In genomic region chr5:100430268-100430900, GRCh38 we compare ENCODE assay signal across 8 cellular contexts.
DNase-seq lines count a peak whose midpoint lies in the region; ATAC-seq and TF ChIP-seq lines count a peak whose summit lies in the region.

No MANE protein-coding gene starts in this region.

- H3K27ac ChIP-seq in KMS-11, result no peak overlapping the region
- no peak overlapping the region for H3K27ac ChIP-seq in VCaP
- H3K27ac ChIP-seq in coronary artery, result no peak overlapping the region

- peak; percentile 89 for ATAC-seq in GM21619 (IDR thresholded peaks at IDR 0.05; ENCODE audit: unreplicated experiment)

- H2AFZ ChIP-seq in KMS-11 (ENCODE audit: low read depth), result no peak overlapping the region

- H4K20me1 ChIP-seq in KMS-11 (ENCODE audit: insufficient read depth), result no peaks in the 10 kb centered on the region

- no peaks in the 10 kb centered on the region for H3K27me3 ChIP-seq in KMS-11 (ENCODE audit: insufficient read depth, low read depth)

- H3K4me2 ChIP-seq in KMS-11, result no peak overlapping the region

- DNase-seq in NCI-H2029 treated with DMSO at 0.1 percent for 48 hours (lab: John Stamatoyannopoulos, UW) (peak; percentile 29), NCI-H2029 (lab: John Stamatoyannopoulos, UW) (no peak), coronary artery (ENCODE audit: low spot score) (no peak), lung microvascular endothelial cell (ENCODE audit: low read depth in 2 of 2) (peak; percentile 32 to 50)
- DNase-seq in stimulated activated naive CD4-positive, alpha-beta T cell (lab: John Stamatoyannopoulos, UW), result peak in 4 of 6 experiments; percentile 0 to 31 (median 10)

- no peaks in the 10 kb centered on the region for H3K79me2 ChIP-seq in KMS-11 (ENCODE audit: insufficient read depth, low read depth)

- H3K4me3 ChIP-seq in KMS-11 (IDR thresholded peaks at IDR 0.05; ENCODE audit: insufficient read depth, low read depth, low read length) (no peak overlapping the region), coronary artery (no peak overlapping the region)

- TF ChIP-seq CTCF in KMS-11 (conservative IDR thresholded peaks at IDR 0.05; ENCODE audit: low read depth, low read length) (peak; percentile 97), VCaP (conservative IDR thresholded peaks at IDR 0.05) (peak; percentile 88), coronary artery (IDR thresholded peaks at IDR 0.05) (peak; percentile 53)

- H3K9ac ChIP-seq in KMS-11, result no peak overlapping the region

- H3K4me1 ChIP-seq in KMS-11 (ENCODE audit: low read depth, poor library complexity, severe bottlenecking), result peaks cover 3% of the 10 kb centered on the region

- no peaks in the 10 kb centered on the region for H3K36me3 ChIP-seq in KMS-11 (ENCODE audit: insufficient read depth)

Comparison
In these comparisons a context has a peak if more than half of its experiments do, and no peak if none do; other contexts are left out.
1. DNase-seq: peak in NCI-H2029 treated with DMSO at 0.1 percent for 48 hours (single experiment), lung microvascular endothelial cell (2 of 2) and stimulated activated naive CD4-positive, alpha-beta T cell (4 of 6); none in NCI-H2029 (single experiment) and coronary artery (single experiment).
2. Peak in every context shown above with its lines, with median percentiles within 50 percentile points of each other: CTCF ChIP-seq.